11 cellular contexts compared by ENCODE assay signal in genomic region chr14:93317836-93318807, GRCh38. TPM values are rescaled to one million over a fixed set of nuclear protein-coding genes. Genes with fewer than 3 reads are reported as not detected.
DNase-seq lines count a peak whose midpoint lies in the region; ATAC-seq, FAIRE-seq and TF ChIP-seq lines count a peak whose summit lies in the region.
"Had no signal": no experiment of that assay in that cellular context is flagged by ENCODE, and none has a peak within 500 bp of the region (broad histone marks: within the 10 kb centered on the region; RNA-seq: fewer than 3 reads in every experiment).

No MANE protein-coding gene starts in this region.

- H3K4me3 ChIP-seq in K562 (no peak overlapping the region), left lung (no peak overlapping the region)

- FAIRE-seq in K562 (lab: Jason Lieb, UNC): no peak
- FAIRE-seq in D721Med (lab: Jason Lieb, UNC): no peak

- peak overlapping the region; percentile 47 for H3K4me2 ChIP-seq in K562 (ENCODE audit: insufficient read depth, low read length)

- H3K9me3 ChIP-seq in K562 (replicated peaks; ENCODE audit: control insufficient read depth, insufficient read depth, low read depth, low read length) (no peaks in the 10 kb centered on the region), left lung (no peaks in the 10 kb centered on the region)

- H3K79me2 ChIP-seq in K562 (ENCODE audit: control insufficient read depth, insufficient read depth, low read length): peaks cover 81% of the 10 kb centered on the region

- TF ChIP-seq EP300 in K562 (IDR thresholded peaks at IDR 0.05; ENCODE audit: low read length): no peak

- H3K27ac ChIP-seq in K562 (ENCODE audit: extremely low read depth, low read depth, low read length) (peak overlapping the region; percentile 71), left lung (peak overlapping the region; percentile 6 to 55)

- TF ChIP-seq RAD21 in K562 (CRISPR knock-in tag; conservative IDR thresholded peaks at IDR 0.05 in 1 of 2, IDR thresholded peaks at IDR 0.05 in 1 of 2): no peak

- intact Hi-C loops in K562 (cut with micrococcal nuclease): no loop called here
- intact Hi-C loops in left lung (cut with DNase I): no loop called here

- H2AFZ ChIP-seq in K562 (ENCODE audit: low read depth, low read length): peak overlapping the region; percentile 4; the same call in 1 of the 2 replicates

- ATAC-seq in K562: peak; percentile 70
- peak; percentile 55 for ATAC-seq in left lung
- ATAC-seq in GM21786 (IDR thresholded peaks at IDR 0.05; ENCODE audit: unreplicated experiment): no peak

- H4K20me1 ChIP-seq in K562 (replicated peaks; ENCODE audit: control insufficient read depth, insufficient read depth, low read length): no peaks in the 10 kb centered on the region

- no peaks in the 10 kb centered on the region for H3K9me1 ChIP-seq in K562 (ENCODE audit: control insufficient read depth, insufficient read depth, low read length)

- POLR2A ChIA-PET in K562 (lab: Yijun Ruan, JAX): interaction anchor here (0.9 to 2.5 kb wide), 5 partner anchors 8 to 16 kb away, joined by 3 to 12 read pairs (median 4); no protein-coding TSS in a partner anchor

- TF ChIP-seq CTCF in K562 (IDR thresholded peaks at IDR 0.05 in 2 of 3, conservative IDR thresholded peaks at IDR 0.05 in 1 of 3; ENCODE audit: insufficient read depth in 2 of 3, low read depth in 1 of 3, low read length in 3 of 3): no peak
- no peak for TF ChIP-seq CTCF in left lung (IDR thresholded peaks at IDR 0.05)
- TF ChIP-seq CTCF in D721Med (IDR thresholded peaks at IDR 0.05; ENCODE audit: insufficient read depth, missing control alignments): no peak

- 36% methylated on average over 4 of the region's 6 CpGs for WGBS in K562 (ENCODE audit: insufficient coverage, low coverage, missing lambda C conversion rate)

- peak overlapping the region in 1 of 2 experiments; percentile 42; a peak in 2 of 4 replicates for H3K9ac ChIP-seq in K562 (ENCODE audit: insufficient read depth in 1 of 2, low read depth in 2 of 2, low read length in 2 of 2)

- peaks cover 4 to 37% of the 10 kb centered on the region in 2 experiments; a peak in 4 of 5 replicates for H3K4me1 ChIP-seq in K562 (replicated peaks in 1 of 2; ENCODE audit: control insufficient read depth in 2 of 2, insufficient read depth in 2 of 2, low read length in 2 of 2)
- H3K4me1 ChIP-seq in left lung: peaks cover 13 to 45% of the 10 kb centered on the region in 2 donors

- H3K27me3 ChIP-seq in K562 (ENCODE audit: control insufficient read depth in 2 of 2, insufficient read depth in 2 of 2, low read length in 2 of 2): no peaks in the 10 kb centered on the region
- no peaks in the 10 kb centered on the region for H3K27me3 ChIP-seq in left lung

- H3K36me3 ChIP-seq in K562 (ENCODE audit: control insufficient read depth, insufficient read depth, low read length): 0 out of 3 replicates have a peak, but pooled peaks cover 2% of the 10 kb centered on the region
- peaks cover 0 to 4% of the 10 kb centered on the region in 2 donors for H3K36me3 ChIP-seq in left lung

- no peak for TF ChIP-seq POLR2A in K562 (conservative IDR thresholded peaks at IDR 0.05)

- no TSS peak for BruUV-seq in K562 (replicated peaks; lab: Mats Ljungman, UMichigan)

- CTCF ChIA-PET in K562 (lab: Yijun Ruan, JAX; ENCODE audit: low intra/inter-chr PET ratio): interaction anchor here (0.5 kb wide), 1 partner anchor 84 kb away, joined by 3 read pairs; no protein-coding TSS in a partner anchor

- in situ Hi-C loops in K562 (cut with MboI): no loop called here

- DNase-seq in A172 (ENCODE audit: low spot score): peak; percentile 45
- DNase-seq in Kasumi-1 (lab: John Stamatoyannopoulos, UW): peak; percentile 69 to 82
- peak in 1 of 4 experiments; percentile 37 for DNase-seq in K562 (ENCODE audit: extremely low read depth in 1 of 4, low spot score in 3 of 4)
- DNase-seq in left lung: no peak
- no peak for DNase-seq in stimulated activated naive CD4-positive, alpha-beta T cell (lab: John Stamatoyannopoulos, UW)
- no peak for DNase-seq in inferior parietal cortex (ENCODE audit: extremely low spot score)
- no peak for DNase-seq in D721Med (ENCODE audit: insufficient read length, low spot score)
- DNase-seq: activated CD8-positive, alpha-beta memory T cell treated with anti-CD3 and anti-CD28 coated beads for 24 hours; NCI-H774 had no signal

TF ChIP-seq in K562, 482 proteins besides CTCF, POLR2A, EP300 and RAD21 (continues in another document):
- peak; percentile 70 for TF ChIP-seq ZNF316 (IDR thresholded peaks at IDR 0.05)
- TF ChIP-seq NFE2 (IDR thresholded peaks at IDR 0.05; ENCODE audit: low read depth): peak; percentile 81
- no peak for TF ChIP-seq GABPB1 (CRISPR knock-in tag; IDR thresholded peaks at IDR 0.05)
- TF ChIP-seq ATF3 (IDR thresholded peaks at IDR 0.05): peak; percentile 26; the same call in 1 of the 2 replicates
- no peak for TF ChIP-seq ATF3 (CRISPR knock-in tag; conservative IDR thresholded peaks at IDR 0.05)
- 0 out of 2 replicates have a peak, but pooled peaks have one; percentile 27 for TF ChIP-seq DPF2 (IDR thresholded peaks at IDR 0.05)
- peak; percentile 66 for TF ChIP-seq C11orf30 (IDR thresholded peaks at IDR 0.05; ENCODE audit: low read depth)
- TF ChIP-seq MAFK (IDR thresholded peaks at IDR 0.05; ENCODE audit: low read length): peak; percentile 51; the same call in 1 of the 2 replicates
- TF ChIP-seq ZFP36 (IDR thresholded peaks at IDR 0.05; ENCODE audit: low read depth, low read length, partially characterized antibody): peak; percentile 28
- peak; percentile 51; the same call in 1 of the 2 replicates for TF ChIP-seq ZNF384 (IDR thresholded peaks at IDR 0.05; ENCODE audit: low read depth, low read length)
- no peak for TF ChIP-seq ZNF175 (CRISPR knock-in tag; IDR thresholded peaks at IDR 0.05; ENCODE audit: low read depth)
- TF ChIP-seq MAFG (tag; conservative IDR thresholded peaks at IDR 0.05): peak; percentile 62
- TF ChIP-seq MAFF (IDR thresholded peaks at IDR 0.05; ENCODE audit: low read length): peak; percentile 34; the same call in 1 of the 2 replicates

RNA-seq across cellular contexts. Expression of gene BTBD7, which starts 14.7 kb away (rescaled TPM):
- total RNA-seq in A172 (2014; rRNA removed; shearing (Covaris generic)): 9.0 and 17.2 TPM in 2 replicates
- 9.3 and 32.8 TPM in 2 replicates for total RNA-seq in K562 (2011; cell fraction: chromatin; rRNA removed; ENCODE audit: low replicate concordance)
- total RNA-seq in K562 (2011; cell fraction: nucleolus; rRNA removed): 6.2 and 9.1 TPM in 2 replicates
- 11.4 and 16.4 TPM in 2 replicates for total RNA-seq in K562 (2011; cell fraction: nucleoplasm; rRNA removed)
- 5.3 and 5.8 TPM in 2 replicates for total RNA-seq in K562 (2014; rRNA removed)
- total RNA-seq in K562 (2014; rRNA removed; fragmentation: Illumina TruSeq; extraction: Trizol): 8.5 and 9.6 TPM in 2 replicates
- total RNA-seq in K562 (2015; rRNA removed; fragmentation: Illumina TruSeq; extraction: Trizol): 8.7 and 9.8 TPM in 2 replicates
- total RNA-seq in K562 (2021): 12.3 and 12.9 TPM in 2 replicates
- 7.1 and 7.6 TPM in 2 replicates for polyA plus RNA-seq in K562 (2011; rRNA removed)
- 5.3 and 6.2 TPM in 2 replicates for polyA plus RNA-seq in K562 (2011; cell fraction: cytosol; rRNA removed)
- 5.9 and 7.2 TPM in 2 replicates for polyA plus RNA-seq in K562 (2011; cell fraction: nucleus; rRNA removed)
- polyA plus RNA-seq in K562 (2012): 5.0 TPM in 2 replicates
- polyA plus RNA-seq in K562 (2014; fragmentation: Illumina TruSeq; extraction: Trizol): 5.8 and 6.2 TPM in 2 replicates
- polyA plus RNA-seq in K562 (2014; fragmentation: Nextera tagmentation; extraction: Ambion mirVana): 1 to 10 TPM; 2.5 to 4.5 TPM
- polyA plus RNA-seq in K562 (2014; rRNA removed): 4.5 and 5.2 TPM in 2 replicates
- 15.0 and 16.7 TPM in 2 replicates for polyA minus RNA-seq in K562 (2011; rRNA and poly(A)+ RNA removed)
- polyA minus RNA-seq in K562 (2011; cell fraction: cytosol; rRNA and poly(A)+ RNA removed): 7.6 and 9.7 TPM in 2 replicates
- polyA minus RNA-seq in K562 (2011; cell fraction: nucleus; rRNA and poly(A)+ RNA removed): 3.8 and 5.8 TPM in 2 replicates
- 10 to 100 TPM; 32.1 to 35.9 TPM for total RNA-seq in left lung

RNA-seq across cellular contexts. Expression of gene COX8C, which starts 28.9 kb away (rescaled TPM):
- total RNA-seq in A172 (2014; rRNA removed; shearing (Covaris generic)): not detected in 2 replicates
- not detected in 2 replicates for total RNA-seq in K562 (2011; cell fraction: chromatin; rRNA removed; ENCODE audit: low replicate concordance)
- not detected in 2 replicates for total RNA-seq in K562 (2011; cell fraction: nucleolus; rRNA removed)
- total RNA-seq in K562 (2011; cell fraction: nucleoplasm; rRNA removed): not detected in 2 replicates
- total RNA-seq in K562 (2014; rRNA removed) (not detected in 2 replicates), K562 (2014; rRNA removed; fragmentation: Illumina TruSeq; extraction: Trizol) (not detected in 2 replicates), K562 (2015; rRNA removed; fragmentation: Illumina TruSeq; extraction: Trizol) (not detected in 2 replicates), K562 (2021) (not detected in 2 replicates), left lung (not detected)
- polyA plus RNA-seq in K562 (2011; rRNA removed) (not detected in 2 replicates), K562 (2014; fragmentation: Illumina TruSeq; extraction: Trizol) (not detected in 2 replicates), K562 (2014; fragmentation: Nextera tagmentation; extraction: Ambion mirVana) (not detected), K562 (2014; rRNA removed) (not detected in 2 replicates)
- polyA plus RNA-seq in K562 (2011; cell fraction: cytosol; rRNA removed): not detected in 2 replicates
- not detected in 2 replicates for polyA plus RNA-seq in K562 (2011; cell fraction: nucleus; rRNA removed)
- not detected in 2 replicates for polyA plus RNA-seq in K562 (2012)
- not detected in 2 replicates for polyA minus RNA-seq in K562 (2011; rRNA and poly(A)+ RNA removed)
- polyA minus RNA-seq in K562 (2011; cell fraction: cytosol; rRNA and poly(A)+ RNA removed): not detected in 2 replicates
- not detected in 2 replicates for polyA minus RNA-seq in K562 (2011; cell fraction: nucleus; rRNA and poly(A)+ RNA removed)
- total RNA-seq: omental fat pad had no signal

Comparison
In these comparisons a context has a peak if more than half of its experiments do, and no peak if none do; other contexts are left out.
1. DNase-seq: peak in A172 (single experiment) and Kasumi-1 (2 of 2); none in left lung (0 of 2), stimulated activated naive CD4-positive, alpha-beta T cell (0 of 6), inferior parietal cortex (single experiment) and D721Med (single experiment).